Comparison of ENCODE assay signal across 8 cellular contexts in genomic region chr12:14384783-14385638, GRCh38. TPM values are rescaled to one million over a fixed set of nuclear protein-coding genes. Genes with fewer than 3 reads are reported as not detected.
DNase-seq lines count a peak whose midpoint lies in the region; ATAC-seq and TF ChIP-seq lines count a peak whose summit lies in the region.

No MANE protein-coding gene starts in this region.

- TF ChIP-seq CTCF in WERI-Rb-1 (IDR thresholded peaks at IDR 0.05; ENCODE audit: low read depth, low read length) = no peak
- TF ChIP-seq CTCF in left lung (IDR thresholded peaks at IDR 0.05) = no peak

- intact Hi-C loops in left lung (cut with DNase I) = no loop called here

- H3K4me1 ChIP-seq in left lung = peaks cover 15 to 50% of the 10 kb centered on the region in 2 donors

- H3K9me3 ChIP-seq in WERI-Rb-1 (ENCODE audit: severe bottlenecking) = no peaks in the 10 kb centered on the region
- peaks cover 0 to 4% of the 10 kb centered on the region in 2 donors for H3K9me3 ChIP-seq in left lung

- H3K4me3 ChIP-seq in WERI-Rb-1 (ENCODE audit: low read depth, low read length) (no peak overlapping the region), left lung (peak overlapping the region; percentile 2 to 4)

- peak overlapping the region; percentile 32; the same call in 1 of the 2 replicates for H3K27ac ChIP-seq in WERI-Rb-1
- H3K27ac ChIP-seq in left lung = peak overlapping the region; percentile 42 to 68

- ATAC-seq in GM18520 (IDR thresholded peaks at IDR 0.05; ENCODE audit: unreplicated experiment) (peak; percentile 85), HG02981 (IDR thresholded peaks at IDR 0.05; ENCODE audit: unreplicated experiment) (peak; percentile 92), left lung (peak; percentile 94)

- peak; percentile 44 for DNase-seq in AG08396 (ENCODE audit: low spot score)
- DNase-seq in NCI-H2029 treated with DMSO at 0.1 percent for 48 hours (lab: John Stamatoyannopoulos, UW) = peak; percentile 95
- peak; percentile 30 for DNase-seq in WERI-Rb-1
- DNase-seq in dermis blood vessel endothelial cell = peak; percentile 91
- no peak for DNase-seq in left lung
- peak; percentile 33 to 38 (median 34) for DNase-seq in stimulated activated CD4-positive, alpha-beta T cell treated with anti-CD3 and anti-CD28 coated beads, TNF-alpha, amount 100 ng/mL, for 48 hours (ENCODE audit: low read depth in 3 of 3)

- no peaks in the 10 kb centered on the region for H3K36me3 ChIP-seq in WERI-Rb-1
- no peaks in the 10 kb centered on the region for H3K36me3 ChIP-seq in left lung

- H3K27me3 ChIP-seq in WERI-Rb-1 (ENCODE audit: insufficient read depth, low read depth, severe bottlenecking) (no peaks in the 10 kb centered on the region), left lung (no peaks in the 10 kb centered on the region)

RNA-seq across cellular contexts. Expression of gene ATF7IP, which starts 19.5 kb away (rescaled TPM):
- total RNA-seq in dermis blood vessel endothelial cell (32.3 and 36.8 TPM in 2 replicates), left lung (10 to 100 TPM; 78.7 to 84.8 TPM)

Comparison
In these comparisons a context has a peak if more than half of its experiments do, and no peak if none do; other contexts are left out.
1. DNase-seq: peak in AG08396 (single experiment), NCI-H2029 treated with DMSO at 0.1 percent for 48 hours (single experiment), WERI-Rb-1 (single experiment), dermis blood vessel endothelial cell (single experiment) and stimulated activated CD4-positive, alpha-beta T cell treated with anti-CD3 and anti-CD28 coated beads, TNF-alpha, amount 100 ng/mL, for 48 hours (3 of 3); none in left lung (0 of 2).
2. Peak in every context shown above with its lines, with median percentiles within 50 percentile points of each other: ATAC-seq.